23 cellular contexts compared by ENCODE assay signal in genomic region chr1:153550398-153550758, GRCh38. TPM values are rescaled to one million over a fixed set of nuclear protein-coding genes. Genes with fewer than 3 reads are reported as not detected.
A peak's percentile ranks its signal among the peaks of the same experiment; 100 is the strongest.
DNase-seq lines count a peak whose midpoint lies in the region; ATAC-seq and TF ChIP-seq lines count a peak whose summit lies in the region.
"Had no signal": no experiment of that assay in that cellular context is flagged by ENCODE, and none has a peak within 500 bp of the region (broad histone marks: within the 10 kb centered on the region; RNA-seq: fewer than 3 reads in every experiment).

No MANE protein-coding gene starts in this region.

- peak overlapping the region; percentile 86 for H3K4me2 ChIP-seq in BLaER1

- TF ChIP-seq POLR2A in esophagus muscularis mucosa (IDR thresholded peaks at IDR 0.05; ENCODE audit: low read depth) = no peak

- peaks cover 25% of the 10 kb centered on the region for H3K4me1 Mint-ChIP-seq in activated CD4-positive, alpha-beta memory T cell treated with anti-CD3 and anti-CD28 coated beads for 36 hours (ENCODE audit: low read depth)

- WGBS in esophagus muscularis mucosa = 89% methylated on average over 4 of the region's 4 CpGs

- H3K4me3 Mint-ChIP-seq in activated CD4-positive, alpha-beta memory T cell treated with anti-CD3 and anti-CD28 coated beads for 36 hours = no peak overlapping the region
- H3K4me3 Mint-ChIP-seq: activated naive CD8-positive, alpha-beta T cell treated with anti-CD3 and anti-CD28 coated beads for 36 hours; activated T-cell treated with anti-CD3 and anti-CD28 coated beads, Interleukin-2, amount 50 U/mL, for 24 hours; stimulated activated memory B cell treated with anti-CD40 and anti-IgM and Interleukin-4, amounts not matched to agents 10 μg/mL and 1 μg/mL and 100 μg/mL, for 72 hours had no signal

- H3K9me3 ChIP-seq in BLaER1 = no peaks in the 10 kb centered on the region
- no peaks in the 10 kb centered on the region for H3K9me3 ChIP-seq in esophagus muscularis mucosa
- H3K9me3 ChIP-seq in skeletal muscle tissue (ENCODE audit: control insufficient read depth in 3 of 3, low read length in 3 of 3) = no peaks in the 10 kb centered on the region

- peaks cover 1% of the 10 kb centered on the region for H3K36me3 Mint-ChIP-seq in activated CD4-positive, alpha-beta memory T cell treated with anti-CD3 and anti-CD28 coated beads for 36 hours
- H3K36me3 Mint-ChIP-seq: activated naive CD8-positive, alpha-beta T cell treated with anti-CD3 and anti-CD28 coated beads for 36 hours; stimulated activated memory B cell treated with anti-CD40 and anti-IgM and Interleukin-4, amounts not matched to agents 10 μg/mL and 1 μg/mL and 100 μg/mL, for 72 hours had no signal

- H4K20me1 ChIP-seq in BLaER1 = no peaks in the 10 kb centered on the region

- no peaks in the 10 kb centered on the region for H3K27me3 Mint-ChIP-seq in activated CD4-positive, alpha-beta memory T cell treated with anti-CD3 and anti-CD28 coated beads for 36 hours
- H3K27me3 Mint-ChIP-seq: activated naive CD8-positive, alpha-beta T cell treated with anti-CD3 and anti-CD28 coated beads for 36 hours; activated T-cell treated with anti-CD3 and anti-CD28 coated beads, Interleukin-2, amount 50 U/mL, for 24 hours had no signal

- H3K4me3 ChIP-seq in BLaER1 (no peak overlapping the region), esophagus muscularis mucosa (no peak overlapping the region), skeletal muscle tissue (ENCODE audit: low read length in 3 of 3) (no peak overlapping the region)
- H3K4me3 ChIP-seq: cardiac muscle cell had no signal

- H3K9me3 Mint-ChIP-seq in activated CD4-positive, alpha-beta memory T cell treated with anti-CD3 and anti-CD28 coated beads for 36 hours = no peaks in the 10 kb centered on the region
- H3K9me3 Mint-ChIP-seq: activated naive CD8-positive, alpha-beta T cell treated with anti-CD3 and anti-CD28 coated beads for 36 hours; activated T-cell treated with anti-CD3 and anti-CD28 coated beads, Interleukin-2, amount 50 U/mL, for 24 hours; stimulated activated memory B cell treated with anti-CD40 and anti-IgM and Interleukin-4, amounts not matched to agents 10 μg/mL and 1 μg/mL and 100 μg/mL, for 72 hours had no signal

- no peak overlapping the region for H3K27ac ChIP-seq in BLaER1
- peak overlapping the region; percentile 96 for H3K27ac ChIP-seq in RWPE1
- peak overlapping the region; percentile 37 to 71 (median 64) for H3K27ac ChIP-seq in esophagus muscularis mucosa (replicated peaks in 1 of 4)
- peak overlapping the region; percentile 72 for H3K27ac ChIP-seq in skeletal muscle tissue (ENCODE audit: low read depth, low read length)
- H3K27ac ChIP-seq: cardiac muscle cell had no signal

- no peak for DNase-seq in RWPE1 (ENCODE audit: low spot score)
- no peak for DNase-seq in esophagus muscularis mucosa (ENCODE audit: extremely low spot score)
- no peak for DNase-seq in NCI-H2029 treated with DMSO at 0.1 percent for 48 hours (lab: John Stamatoyannopoulos, UW)
- no peak for DNase-seq in activated CD4-positive, alpha-beta memory T cell treated with anti-CD3 and anti-CD28 coated beads for 36 hours
- DNase-seq: activated CD4-positive, alpha-beta T cell treated with anti-CD3 and anti-CD28 coated beads, Interleukin-2, amount 50 U/mL, for 1 hour; activated naive CD8-positive, alpha-beta T cell treated with anti-CD3 and anti-CD28 coated beads for 36 hours; activated T-cell treated with anti-CD3 and anti-CD28 coated beads, Interleukin-2, amount 50 U/mL, for 24 hours; effector CD8-positive, alpha-beta T cell; hypothalamus; NCI-H187; NCI-H524; T1000 had no signal

- intact Hi-C loops in esophagus muscularis mucosa (cut with DNase I) = no loop called here
- intact Hi-C loops in activated CD4-positive, alpha-beta memory T cell treated with anti-CD3 and anti-CD28 coated beads for 36 hours (cut with micrococcal nuclease) = no loop called here

- no peak overlapping the region for H3K27ac Mint-ChIP-seq in activated CD4-positive, alpha-beta memory T cell treated with anti-CD3 and anti-CD28 coated beads for 36 hours
- H3K27ac Mint-ChIP-seq: activated naive CD8-positive, alpha-beta T cell treated with anti-CD3 and anti-CD28 coated beads for 36 hours; activated T-cell treated with anti-CD3 and anti-CD28 coated beads, Interleukin-2, amount 50 U/mL, for 24 hours; stimulated activated memory B cell treated with anti-CD40 and anti-IgM and Interleukin-4, amounts not matched to agents 10 μg/mL and 1 μg/mL and 100 μg/mL, for 72 hours had no signal

- no peak for ATAC-seq in HG03521 (IDR thresholded peaks at IDR 0.05; ENCODE audit: unreplicated experiment)
- no peak for ATAC-seq in GM21723 (IDR thresholded peaks at IDR 0.05; ENCODE audit: unreplicated experiment)
- ATAC-seq: left lobe of liver; stimulated activated memory B cell treated with anti-CD40 and anti-IgM and Interleukin-4, amounts not matched to agents 10 μg/mL and 1 μg/mL and 100 μg/mL, for 72 hours had no signal

- CTCF ChIA-PET in RWPE1 (lab: Yijun Ruan, JAX) = no interaction called here
- CTCF ChIA-PET in activated CD4-positive, alpha-beta memory T cell treated with anti-CD3 and anti-CD28 coated beads for 36 hours (lab: Charles Lee) = interaction anchor here (1.2 to 3.9 kb wide), 5 partner anchors 9 to 40 kb away, joined by 3 to 18 read pairs (median 7); no protein-coding TSS in a partner anchor

- no peak overlapping the region for H3K9ac ChIP-seq in BLaER1
- no peak overlapping the region for H3K9ac ChIP-seq in skeletal muscle tissue (ENCODE audit: low read depth in 1 of 3, low read length in 3 of 3)

- no peak for TF ChIP-seq EP300 in esophagus muscularis mucosa (IDR thresholded peaks at IDR 0.05)

- no peak for TF ChIP-seq CTCF in RWPE1 (conservative IDR thresholded peaks at IDR 0.05; ENCODE audit: low read depth)
- TF ChIP-seq CTCF in esophagus muscularis mucosa (IDR thresholded peaks at IDR 0.05) = no peak

- H3K27me3 ChIP-seq in BLaER1 (no peaks in the 10 kb centered on the region), esophagus muscularis mucosa (no peaks in the 10 kb centered on the region), skeletal muscle tissue (ENCODE audit: control insufficient read depth in 3 of 3, insufficient read depth in 3 of 3, low read length in 3 of 3) (no peaks in the 10 kb centered on the region)
- H3K27me3 ChIP-seq: cardiac muscle cell had no signal

- H3K4me1 ChIP-seq in BLaER1 (peaks cover 77% of the 10 kb centered on the region), esophagus muscularis mucosa (peaks cover 47 to 78% (median 75%) of the 10 kb centered on the region in 4 donors), skeletal muscle tissue (ENCODE audit: control insufficient read depth in 3 of 3, insufficient read depth in 3 of 3, low read length in 3 of 3) (peaks cover 54 to 71% (median 61%) of the 10 kb centered on the region in 3 donors)

- POLR2A ChIA-PET in RWPE1 (lab: Yijun Ruan, JAX; ENCODE audit: low non-redundant PET) = interaction anchor here (0.6 kb wide), 1 partner anchor 413 kb away, joined by 3 read pairs; the partner anchor contains the start of gene SLC39A1
- POLR2A ChIA-PET in activated CD4-positive, alpha-beta memory T cell treated with anti-CD3 and anti-CD28 coated beads for 36 hours (lab: Charles Lee) = interaction anchor here (0.5 to 1.0 kb wide), 2 partner anchors 18 to 268 kb away, joined by 3 to 5 read pairs; no protein-coding TSS in a partner anchor

- H3K36me3 ChIP-seq in BLaER1 (no peaks in the 10 kb centered on the region), esophagus muscularis mucosa (no peaks in the 10 kb centered on the region), skeletal muscle tissue (ENCODE audit: control insufficient read depth in 3 of 3, insufficient read depth in 3 of 3, low read length in 3 of 3) (no peaks in the 10 kb centered on the region)
- H3K36me3 ChIP-seq: cardiac muscle cell had no signal

RNA-seq across cellular contexts. Expression of gene S100A3, which starts 1.3 kb away (rescaled TPM):
- total RNA-seq in esophagus muscularis mucosa = 1 to 10 TPM in 3 of 4 donors, not detected in 1; 2.1 to 4.2 (median 2.7) TPM
- total RNA-seq in skeletal muscle tissue = not detected
- not detected for total RNA-seq in activated CD4-positive, alpha-beta memory T cell treated with anti-CD3 and anti-CD28 coated beads for 36 hours
- total RNA-seq: activated naive CD8-positive, alpha-beta T cell treated with anti-CD3 and anti-CD28 coated beads for 36 hours; cardiac muscle cell; left lobe of liver; OCI-LY7 had no signal

RNA-seq across cellular contexts. Expression of gene S100A4, which starts 4.8 kb away (rescaled TPM):
- total RNA-seq in esophagus muscularis mucosa (100 to 1,000 TPM; 154 to 362 (median 273) TPM), skeletal muscle tissue (165 TPM)
- 100 to 1,000 TPM; 352 to 382 TPM for total RNA-seq in activated CD4-positive, alpha-beta memory T cell treated with anti-CD3 and anti-CD28 coated beads for 36 hours
- total RNA-seq: SK-MEL-5 had no signal

RNA-seq across cellular contexts. Expression of gene S100A5, which starts 9.6 kb away (rescaled TPM):
- total RNA-seq in esophagus muscularis mucosa = under 1 TPM in 1 of 4 donors, not detected in 3; 0.98 TPM
- not detected for total RNA-seq in skeletal muscle tissue
- total RNA-seq in activated CD4-positive, alpha-beta memory T cell treated with anti-CD3 and anti-CD28 coated beads for 36 hours = 1 to 10 TPM; 3.3 to 4.0 TPM
- total RNA-seq: cardiac muscle cell, left lobe of liver, M059J, OCI-LY7, progenitor cell of endocrine pancreas, SK-MEL-5 had no signal

RNA-seq across cellular contexts. Expression of gene S100A6, which starts 14.6 kb away (rescaled TPM):
- total RNA-seq in esophagus muscularis mucosa (100 to 1,000 TPM; 432 to 759 (median 607) TPM), skeletal muscle tissue (203 TPM)
- 100 to 1,000 TPM; 503 to 513 TPM for total RNA-seq in activated CD4-positive, alpha-beta memory T cell treated with anti-CD3 and anti-CD28 coated beads for 36 hours
- total RNA-seq: OCI-LY7 had no signal

RNA-seq across cellular contexts. Expression of gene S100A2, which starts 15.3 kb away (rescaled TPM):
- total RNA-seq in esophagus muscularis mucosa = under 1 TPM in 2 of 4 donors, not detected in 2; 0.34 to 0.71 TPM
- not detected for total RNA-seq in skeletal muscle tissue
- total RNA-seq in activated CD4-positive, alpha-beta memory T cell treated with anti-CD3 and anti-CD28 coated beads for 36 hours = 1 to 10 TPM; 3.5 to 5.3 TPM
- total RNA-seq: cardiac muscle cell had no signal
